10 cellular contexts compared by ENCODE assay signal in the genomic region with DNA sequence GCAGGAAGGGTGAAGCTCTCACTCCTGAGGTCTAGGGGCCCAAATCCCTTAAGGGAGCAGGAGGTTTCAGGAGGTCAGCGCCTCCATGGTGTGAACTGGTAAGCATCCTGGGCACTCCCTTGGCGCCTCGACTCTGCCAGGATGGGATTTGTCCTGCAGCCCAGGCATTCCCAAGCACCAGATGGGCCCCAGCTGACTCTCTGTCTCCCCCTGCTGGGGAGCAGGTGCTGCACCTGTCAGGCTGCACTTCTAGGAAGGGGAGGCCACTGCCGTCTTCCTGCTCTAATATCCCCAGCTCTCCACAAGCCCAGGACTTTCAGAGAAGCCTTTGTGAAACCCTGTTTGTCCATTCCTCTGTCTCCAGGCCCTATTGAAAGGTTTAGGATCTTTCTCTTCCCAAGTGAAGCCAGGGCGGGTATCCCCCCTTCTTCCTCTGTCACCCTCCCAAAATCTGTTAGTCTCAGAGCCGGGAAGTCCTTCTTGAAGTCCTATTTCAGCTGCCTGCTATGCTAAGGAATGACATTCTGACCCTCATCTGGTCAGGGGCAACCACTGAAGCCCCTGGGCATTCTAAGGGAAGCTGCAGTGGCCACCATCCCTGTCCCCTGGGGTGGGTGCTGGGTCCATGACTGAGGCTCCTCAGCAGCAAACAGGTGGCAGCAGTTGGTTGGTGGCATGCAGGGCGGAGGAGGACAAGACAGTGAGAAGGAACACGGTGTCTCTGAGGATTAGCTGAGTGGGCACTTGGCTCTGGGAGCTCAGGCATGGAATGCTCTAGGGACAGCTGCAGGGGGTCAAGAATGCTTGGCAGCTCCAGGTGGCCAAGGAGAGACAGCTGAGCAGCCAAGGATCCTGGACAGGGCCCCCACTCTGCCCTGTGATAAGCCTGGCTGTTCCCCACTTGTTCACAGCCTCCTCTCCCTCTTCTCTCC. TPM values are rescaled to one million over a fixed set of nuclear protein-coding genes. Genes with fewer than 3 reads are reported as not detected.
A peak's percentile ranks its signal among the peaks of the same experiment; 100 is the strongest.
DNase-seq lines count a peak whose midpoint lies in the region; ATAC-seq and TF ChIP-seq lines count a peak whose summit lies in the region.
"Had no signal": no experiment of that assay in that cellular context is flagged by ENCODE, and none has a peak within 500 bp of the region (broad histone marks: within the 10 kb centered on the region; RNA-seq: fewer than 3 reads in every experiment).

No MANE protein-coding gene starts in this region.

- ATAC-seq in activated naive CD4-positive, alpha-beta T cell treated with anti-CD3 and anti-CD28 coated beads, Interleukin-2, amount 50 U/mL, for 72 hours = peak; percentile 49 to 73
- peak; percentile 53 for ATAC-seq in Right ventricle myocardium inferior
- ATAC-seq in GM19452 (IDR thresholded peaks at IDR 0.05; ENCODE audit: unreplicated experiment) = no peak
- ATAC-seq in omental fat pad (ENCODE audit: low FRiP score) = no peak

- H3K4me3 ChIP-seq in CD8-positive, alpha-beta memory T cell (ENCODE audit: low read length) = no peak overlapping the region
- no peak overlapping the region for H3K4me3 ChIP-seq in retinal pigment epithelial cell (ENCODE audit: low read length)

- no peaks in the 10 kb centered on the region for H3K36me3 ChIP-seq in CD8-positive, alpha-beta memory T cell (ENCODE audit: insufficient read depth, low read length)

- no peaks in the 10 kb centered on the region for H3K4me1 ChIP-seq in CD8-positive, alpha-beta memory T cell (ENCODE audit: insufficient read depth, low read length)

- POLR2A ChIA-PET in CD8-positive, alpha-beta memory T cell (lab: Charles Lee) = interaction anchor here (0.5 kb wide), 1 partner anchor 100 kb away, joined by 3 read pairs; no protein-coding TSS in a partner anchor

- no peak overlapping the region for H3K27ac Mint-ChIP-seq in CD8-positive, alpha-beta memory T cell
- no peak overlapping the region for H3K27ac Mint-ChIP-seq in activated naive CD4-positive, alpha-beta T cell treated with anti-CD3 and anti-CD28 coated beads, Interleukin-2, amount 50 U/mL, for 72 hours

- intact Hi-C loops in Right ventricle myocardium inferior (cut with DNase I) = loop anchor here (1.0 to 2.0 kb wide), 3 partner anchors 44 to 133 kb away; no protein-coding TSS in a partner anchor

- H3K9me3 ChIP-seq in CD8-positive, alpha-beta memory T cell (ENCODE audit: low read length) = no peaks in the 10 kb centered on the region

- H3K4me3 Mint-ChIP-seq in CD8-positive, alpha-beta memory T cell = no peak overlapping the region

- H3K27ac ChIP-seq in CD8-positive, alpha-beta memory T cell (ENCODE audit: low read depth, low read length) = no peak overlapping the region

- peak in 3 of 5 donors; percentile 5 to 19 (median 8) for DNase-seq in CD8-positive, alpha-beta memory T cell
- peak; percentile 36 for DNase-seq in HCEC 1CT
- peak; percentile 76 for DNase-seq in OCI-M1 (lab: John Stamatoyannopoulos, UW)
- DNase-seq in activated naive CD4-positive, alpha-beta T cell treated with anti-CD3 and anti-CD28 coated beads, Interleukin-2, amount 50 U/mL, for 72 hours (ENCODE audit: low spot score in 2 of 2) = peak in 1 of 2 donors; percentile 74
- DNase-seq in Right ventricle myocardium inferior (ENCODE audit: missing footprints) = peak; percentile 72
- no peak for DNase-seq in retinal pigment epithelial cell (ENCODE audit: low read depth)
- DNase-seq in omental fat pad (ENCODE audit: low spot score) = no peak

- H3K27me3 Mint-ChIP-seq in CD8-positive, alpha-beta memory T cell = peaks cover 5 to 15% of the 10 kb centered on the region in 2 donors

- no peaks in the 10 kb centered on the region for H3K4me1 Mint-ChIP-seq in CD8-positive, alpha-beta memory T cell

- no peaks in the 10 kb centered on the region for H3K27me3 ChIP-seq in CD8-positive, alpha-beta memory T cell (ENCODE audit: insufficient read depth, low read length, poor library complexity, severe bottlenecking)

- H3K9me3 Mint-ChIP-seq in CD8-positive, alpha-beta memory T cell = no peaks in the 10 kb centered on the region
- no peaks in the 10 kb centered on the region for H3K9me3 Mint-ChIP-seq in activated naive CD4-positive, alpha-beta T cell treated with anti-CD3 and anti-CD28 coated beads, Interleukin-2, amount 50 U/mL, for 72 hours

- no peaks in the 10 kb centered on the region for H3K36me3 Mint-ChIP-seq in CD8-positive, alpha-beta memory T cell
- H3K36me3 Mint-ChIP-seq in activated naive CD4-positive, alpha-beta T cell treated with anti-CD3 and anti-CD28 coated beads, Interleukin-2, amount 50 U/mL, for 72 hours = no peaks in the 10 kb centered on the region

- TF ChIP-seq CTCF in retinal pigment epithelial cell (conservative IDR thresholded peaks at IDR 0.05; ENCODE audit: low read depth, low read length) = peak; percentile 96
- no peak for TF ChIP-seq CTCF in omental fat pad (IDR thresholded peaks at IDR 0.05)

- CTCF ChIA-PET in CD8-positive, alpha-beta memory T cell (lab: Charles Lee) = interaction anchor here (1.2 to 2.3 kb wide), 3 partner anchors 11 to 133 kb away, joined by 3 to 15 read pairs (median 4); no protein-coding TSS in a partner anchor

RNA-seq across cellular contexts. Expression of a gene that starts 3.2 kb away (rescaled TPM):
- not detected for total RNA-seq in CD8-positive, alpha-beta memory T cell
- not detected for polyA plus RNA-seq in CD8-positive, alpha-beta memory T cell
- total RNA-seq in activated naive CD4-positive, alpha-beta T cell treated with anti-CD3 and anti-CD28 coated beads, Interleukin-2, amount 50 U/mL, for 72 hours = not detected
- total RNA-seq in Right ventricle myocardium inferior (not detected), omental fat pad (under 1 TPM in 1 of 4 donors, not detected in 3; 0.37 TPM)
- total RNA-seq: subcutaneous adipose tissue; T-helper 2 cell treated with Interferon-gamma antibody and Interleukin-4, amounts not matched to agents 100 ng/mL and 5 ng/mL, for 36 hours had no signal

RNA-seq across cellular contexts. Expression of a gene that starts 14.1 kb away (rescaled TPM):
- not detected for total RNA-seq in CD8-positive, alpha-beta memory T cell
- polyA plus RNA-seq in CD8-positive, alpha-beta memory T cell = not detected
- total RNA-seq in activated naive CD4-positive, alpha-beta T cell treated with anti-CD3 and anti-CD28 coated beads, Interleukin-2, amount 50 U/mL, for 72 hours = under 1 TPM in 1 of 2 donors, not detected in 1; 0.49 TPM
- total RNA-seq in Right ventricle myocardium inferior = 0.46 TPM
- 100 to 1,000 TPM in 2 of 4 donors, 10 to 100 TPM in 1, under 1 TPM in 1; 0.47 to 338 (median 124) TPM for total RNA-seq in omental fat pad
- total RNA-seq: T-helper 2 cell treated with Interferon-gamma antibody and Interleukin-4, amounts not matched to agents 100 ng/mL and 5 ng/mL, for 36 hours had no signal

RNA-seq across cellular contexts. Expression of a gene that starts 44.9 kb away (rescaled TPM):
- total RNA-seq in CD8-positive, alpha-beta memory T cell = not detected
- polyA plus RNA-seq in CD8-positive, alpha-beta memory T cell = not detected
- total RNA-seq in activated naive CD4-positive, alpha-beta T cell treated with anti-CD3 and anti-CD28 coated beads, Interleukin-2, amount 50 U/mL, for 72 hours = not detected
- total RNA-seq in Right ventricle myocardium inferior = 19.0 TPM
- total RNA-seq in omental fat pad = 1 to 10 TPM; 1.4 to 4.3 (median 2.6) TPM
- total RNA-seq: T-helper 2 cell treated with Interferon-gamma antibody and Interleukin-4, amounts not matched to agents 100 ng/mL and 5 ng/mL, for 36 hours had no signal

RNA-seq across cellular contexts. Expression of a gene that starts 57.0 kb away (rescaled TPM):
- under 1 TPM in 1 of 2 experiments, not detected in 1; 0.07 TPM for total RNA-seq in CD8-positive, alpha-beta memory T cell
- polyA plus RNA-seq in CD8-positive, alpha-beta memory T cell = not detected
- total RNA-seq in activated naive CD4-positive, alpha-beta T cell treated with anti-CD3 and anti-CD28 coated beads, Interleukin-2, amount 50 U/mL, for 72 hours = 1 to 10 TPM; 1.3 to 2.2 TPM
- total RNA-seq in Right ventricle myocardium inferior = 0.51 TPM
- total RNA-seq in omental fat pad = 10 to 100 TPM in 1 of 4 donors, 1 to 10 TPM in 2, under 1 TPM in 1; 0.19 to 17.7 (median 2.3) TPM

Comparison
In these comparisons a context has a peak if more than half of its experiments do, and no peak if none do; other contexts are left out.
1. DNase-seq: peak in CD8-positive, alpha-beta memory T cell (3 of 5), HCEC 1CT (single experiment), OCI-M1 (single experiment) and Right ventricle myocardium inferior (single experiment); none in retinal pigment epithelial cell (single experiment) and omental fat pad (single experiment).
2. ATAC-seq: peak in activated naive CD4-positive, alpha-beta T cell treated with anti-CD3 and anti-CD28 coated beads, Interleukin-2, amount 50 U/mL, for 72 hours (2 of 2) and Right ventricle myocardium inferior (single experiment); none in GM19452 (single experiment) and omental fat pad (single experiment).